9 cellular contexts compared by ENCODE assay signal in the genomic region with DNA sequence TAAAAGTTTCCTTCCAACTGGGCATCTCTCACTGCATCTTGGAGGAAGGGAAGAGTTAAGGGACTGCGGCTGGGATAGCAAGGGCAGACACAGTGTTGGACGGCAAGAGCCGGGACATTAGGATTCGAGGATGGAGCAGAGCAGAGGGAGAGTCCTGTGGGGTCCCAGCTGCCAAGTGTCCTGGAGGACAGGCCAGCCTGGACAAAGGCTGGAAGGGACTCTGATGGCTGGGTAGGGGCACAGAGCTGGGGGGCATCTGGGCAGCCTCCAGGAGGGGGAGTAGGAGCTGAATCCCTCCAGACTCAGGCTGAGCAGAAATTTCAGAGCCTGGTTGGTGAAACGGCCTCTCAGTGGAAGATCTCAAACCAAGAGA. TPM values are rescaled to one million over a fixed set of nuclear protein-coding genes. Genes with fewer than 3 reads are reported as not detected.
"Had no signal": no experiment of that assay in that cellular context is flagged by ENCODE, and none has a peak within 500 bp of the region (broad histone marks: within the 10 kb centered on the region; RNA-seq: fewer than 3 reads in every experiment).

No MANE protein-coding gene starts in this region.

- H3K9me3 ChIP-seq: HAP-1 had no signal

- DNase-seq: GM23248, GOT3, H7, HFFc6 had no signal

- ATAC-seq: HCT116 had no signal

- H3K36me3 ChIP-seq: HAP-1 had no signal

- H3K4me3 ChIP-seq: GM23248, HAP-1 had no signal

- H3K27ac ChIP-seq: GM23248 had no signal

RNA-seq across cellular contexts. Expression of a gene that starts 19.2 kb away (rescaled TPM):
- total RNA-seq: GM23248, H4, H7, HFFc6, HT-29 had no signal
- polyA plus RNA-seq: GM23248, IgD-negative memory B cell had no signal
